ENCODE assay signal across 1 cellular context in genomic region chr11:34251640-34251980, GRCh38.
TF ChIP-seq lines count a peak whose summit lies in the region.

No MANE protein-coding gene starts in this region.

TF ChIP-seq in H1, 55 proteins besides CTCF, POLR2A, EP300 and RAD21:
- TF ChIP-seq RBBP5 (IDR thresholded peaks at IDR 0.05; ENCODE audit: borderline replicate concordance, low read depth, low read length) (no peak), RNF2 (IDR thresholded peaks at IDR 0.05; ENCODE audit: borderline replicate concordance, low read depth, low read length, missing control alignments, poor library complexity, severe bottlenecking) (no peak), USF2 (IDR thresholded peaks at IDR 0.05; ENCODE audit: low read length) (no peak), MAFK (IDR thresholded peaks at IDR 0.05; ENCODE audit: low read depth, low read length) (no peak), SIX5 (IDR thresholded peaks at IDR 0.05; ENCODE audit: low read depth, low read length) (no peak), BCL11A (IDR thresholded peaks at IDR 0.05; ENCODE audit: low read depth in 2 of 2, low read length in 2 of 2) (no peak), RXRA (IDR thresholded peaks at IDR 0.05; ENCODE audit: insufficient read depth, low read depth, low read length) (no peak), SIN3A (conservative IDR thresholded peaks at IDR 0.05 in 1 of 2, IDR thresholded peaks at IDR 0.05 in 1 of 2; ENCODE audit: low read depth in 1 of 2, low read length in 2 of 2) (no peak), JUN (IDR thresholded peaks at IDR 0.05; ENCODE audit: low read depth, low read length) (no peak), YY1 (IDR thresholded peaks at IDR 0.05; ENCODE audit: low read depth, low read length) (no peak), TAF1 (IDR thresholded peaks at IDR 0.05; ENCODE audit: low read depth, low read length) (no peak), SP1 (IDR thresholded peaks at IDR 0.05; ENCODE audit: low read depth, low read length) (no peak), ZNF274 (IDR thresholded peaks at IDR 0.05; ENCODE audit: borderline replicate concordance, extremely low read depth, low read length) (no peak), BACH1 (IDR thresholded peaks at IDR 0.05; ENCODE audit: low read length) (no peak), BRCA1 (IDR thresholded peaks at IDR 0.05; ENCODE audit: low read depth, low read length) (no peak), SP4 (IDR thresholded peaks at IDR 0.05; ENCODE audit: low read length) (no peak), POLR2AphosphoS5 (IDR thresholded peaks at IDR 0.05; ENCODE audit: low read depth, low read length) (no peak), NANOG (IDR thresholded peaks at IDR 0.05; ENCODE audit: insufficient read depth, low read depth, low read length, poor library complexity, severe bottlenecking) (no peak), E2F6 (IDR thresholded peaks at IDR 0.05) (no peak)
- TF ChIP-seq, protein P1, sequence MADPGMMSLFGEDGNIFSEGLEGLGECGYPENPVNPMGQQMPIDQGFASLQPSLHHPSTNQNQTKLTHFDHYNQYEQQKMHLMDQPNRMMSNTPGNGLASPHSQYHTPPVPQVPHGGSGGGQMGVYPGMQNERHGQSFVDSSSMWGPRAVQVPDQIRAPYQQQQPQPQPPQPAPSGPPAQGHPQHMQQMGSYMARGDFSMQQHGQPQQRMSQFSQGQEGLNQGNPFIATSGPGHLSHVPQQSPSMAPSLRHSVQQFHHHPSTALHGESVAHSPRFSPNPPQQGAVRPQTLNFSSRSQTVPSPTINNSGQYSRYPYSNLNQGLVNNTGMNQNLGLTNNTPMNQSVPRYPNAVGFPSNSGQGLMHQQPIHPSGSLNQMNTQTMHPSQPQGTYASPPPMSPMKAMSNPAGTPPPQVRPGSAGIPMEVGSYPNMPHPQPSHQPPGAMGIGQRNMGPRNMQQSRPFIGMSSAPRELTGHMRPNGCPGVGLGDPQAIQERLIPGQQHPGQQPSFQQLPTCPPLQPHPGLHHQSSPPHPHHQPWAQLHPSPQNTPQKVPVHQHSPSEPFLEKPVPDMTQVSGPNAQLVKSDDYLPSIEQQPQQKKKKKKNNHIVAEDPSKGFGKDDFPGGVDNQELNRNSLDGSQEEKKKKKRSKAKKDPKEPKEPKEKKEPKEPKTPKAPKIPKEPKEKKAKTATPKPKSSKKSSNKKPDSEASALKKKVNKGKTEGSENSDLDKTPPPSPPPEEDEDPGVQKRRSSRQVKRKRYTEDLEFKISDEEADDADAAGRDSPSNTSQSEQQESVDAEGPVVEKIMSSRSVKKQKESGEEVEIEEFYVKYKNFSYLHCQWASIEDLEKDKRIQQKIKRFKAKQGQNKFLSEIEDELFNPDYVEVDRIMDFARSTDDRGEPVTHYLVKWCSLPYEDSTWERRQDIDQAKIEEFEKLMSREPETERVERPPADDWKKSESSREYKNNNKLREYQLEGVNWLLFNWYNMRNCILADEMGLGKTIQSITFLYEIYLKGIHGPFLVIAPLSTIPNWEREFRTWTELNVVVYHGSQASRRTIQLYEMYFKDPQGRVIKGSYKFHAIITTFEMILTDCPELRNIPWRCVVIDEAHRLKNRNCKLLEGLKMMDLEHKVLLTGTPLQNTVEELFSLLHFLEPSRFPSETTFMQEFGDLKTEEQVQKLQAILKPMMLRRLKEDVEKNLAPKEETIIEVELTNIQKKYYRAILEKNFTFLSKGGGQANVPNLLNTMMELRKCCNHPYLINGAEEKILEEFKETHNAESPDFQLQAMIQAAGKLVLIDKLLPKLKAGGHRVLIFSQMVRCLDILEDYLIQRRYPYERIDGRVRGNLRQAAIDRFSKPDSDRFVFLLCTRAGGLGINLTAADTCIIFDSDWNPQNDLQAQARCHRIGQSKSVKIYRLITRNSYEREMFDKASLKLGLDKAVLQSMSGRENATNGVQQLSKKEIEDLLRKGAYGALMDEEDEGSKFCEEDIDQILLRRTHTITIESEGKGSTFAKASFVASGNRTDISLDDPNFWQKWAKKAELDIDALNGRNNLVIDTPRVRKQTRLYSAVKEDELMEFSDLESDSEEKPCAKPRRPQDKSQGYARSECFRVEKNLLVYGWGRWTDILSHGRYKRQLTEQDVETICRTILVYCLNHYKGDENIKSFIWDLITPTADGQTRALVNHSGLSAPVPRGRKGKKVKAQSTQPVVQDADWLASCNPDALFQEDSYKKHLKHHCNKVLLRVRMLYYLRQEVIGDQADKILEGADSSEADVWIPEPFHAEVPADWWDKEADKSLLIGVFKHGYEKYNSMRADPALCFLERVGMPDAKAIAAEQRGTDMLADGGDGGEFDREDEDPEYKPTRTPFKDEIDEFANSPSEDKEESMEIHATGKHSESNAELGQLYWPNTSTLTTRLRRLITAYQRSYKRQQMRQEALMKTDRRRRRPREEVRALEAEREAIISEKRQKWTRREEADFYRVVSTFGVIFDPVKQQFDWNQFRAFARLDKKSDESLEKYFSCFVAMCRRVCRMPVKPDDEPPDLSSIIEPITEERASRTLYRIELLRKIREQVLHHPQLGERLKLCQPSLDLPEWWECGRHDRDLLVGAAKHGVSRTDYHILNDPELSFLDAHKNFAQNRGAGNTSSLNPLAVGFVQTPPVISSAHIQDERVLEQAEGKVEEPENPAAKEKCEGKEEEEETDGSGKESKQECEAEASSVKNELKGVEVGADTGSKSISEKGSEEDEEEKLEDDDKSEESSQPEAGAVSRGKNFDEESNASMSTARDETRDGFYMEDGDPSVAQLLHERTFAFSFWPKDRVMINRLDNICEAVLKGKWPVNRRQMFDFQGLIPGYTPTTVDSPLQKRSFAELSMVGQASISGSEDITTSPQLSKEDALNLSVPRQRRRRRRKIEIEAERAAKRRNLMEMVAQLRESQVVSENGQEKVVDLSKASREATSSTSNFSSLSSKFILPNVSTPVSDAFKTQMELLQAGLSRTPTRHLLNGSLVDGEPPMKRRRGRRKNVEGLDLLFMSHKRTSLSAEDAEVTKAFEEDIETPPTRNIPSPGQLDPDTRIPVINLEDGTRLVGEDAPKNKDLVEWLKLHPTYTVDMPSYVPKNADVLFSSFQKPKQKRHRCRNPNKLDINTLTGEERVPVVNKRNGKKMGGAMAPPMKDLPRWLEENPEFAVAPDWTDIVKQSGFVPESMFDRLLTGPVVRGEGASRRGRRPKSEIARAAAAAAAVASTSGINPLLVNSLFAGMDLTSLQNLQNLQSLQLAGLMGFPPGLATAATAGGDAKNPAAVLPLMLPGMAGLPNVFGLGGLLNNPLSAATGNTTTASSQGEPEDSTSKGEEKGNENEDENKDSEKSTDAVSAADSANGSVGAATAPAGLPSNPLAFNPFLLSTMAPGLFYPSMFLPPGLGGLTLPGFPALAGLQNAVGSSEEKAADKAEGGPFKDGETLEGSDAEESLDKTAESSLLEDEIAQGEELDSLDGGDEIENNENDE (IDR thresholded peaks at IDR 0.05; ENCODE audit: insufficient replicate concordance, low read length): no peak
TF ChIP-seq in H1: peak in this region for 0.
